Comparison of ENCODE assay signal across 1 cellular context in genomic region chr12:24948816-24949722, GRCh38.
TF ChIP-seq lines count a peak whose summit lies in the region.

Gene BCAT1 (minus strand): TSS chr12:24949101. CDS start chr12:24948932, 169 bp downstream.

TF ChIP-seq in HepG2, 621 proteins besides CTCF, POLR2A, EP300 and RAD21 (continued from another document and continues in another):
- TF ChIP-seq E2F5 (CRISPR knock-in tag; conservative IDR thresholded peaks at IDR 0.05) (no peak), ZNF773 (CRISPR knock-in tag; IDR thresholded peaks at IDR 0.05; ENCODE audit: borderline replicate concordance) (no peak), ZNF432 (CRISPR knock-in tag; IDR thresholded peaks at IDR 0.05; ENCODE audit: borderline replicate concordance) (no peak), BHLHE40 (IDR thresholded peaks at IDR 0.05; ENCODE audit: low read length) (no peak), NFIC (IDR thresholded peaks at IDR 0.05; ENCODE audit: low read length) (no peak), ZFY (CRISPR knock-in tag; IDR thresholded peaks at IDR 0.05) (peak; percentile 75), ERF (CRISPR knock-in tag; IDR thresholded peaks at IDR 0.05) (peak; percentile 58; the same call in 1 of the 2 replicates), HMGXB4 (CRISPR knock-in tag; IDR thresholded peaks at IDR 0.05; ENCODE audit: borderline replicate concordance in 1 of 2, low read depth in 1 of 2) (peak; percentile 70 to 87; a peak in 3 of 4 replicates), MED8 (CRISPR knock-in tag; IDR thresholded peaks at IDR 0.05; ENCODE audit: insufficient replicate concordance) (peak; percentile 70), THYN1 (CRISPR knock-in tag; IDR thresholded peaks at IDR 0.05; ENCODE audit: borderline replicate concordance, low read depth) (no peak), ATF7 (IDR thresholded peaks at IDR 0.05) (no peak), ATF7 (CRISPR knock-in tag; IDR thresholded peaks at IDR 0.05) (no peak), TAF1 (CRISPR knock-in tag; IDR thresholded peaks at IDR 0.05) (peak; percentile 87), FOXK2 (IDR thresholded peaks at IDR 0.05) (no peak), ZNF335 (CRISPR knock-in tag; IDR thresholded peaks at IDR 0.05) (0 out of 2 replicates have a peak, but pooled peaks have one; percentile 29), FOXC1 (CRISPR knock-in tag; IDR thresholded peaks at IDR 0.05; ENCODE audit: borderline replicate concordance) (peak; percentile 76; the same call in 1 of the 2 replicates), TCF7L2 (IDR thresholded peaks at IDR 0.05; ENCODE audit: low read depth, low read length) (no peak), EED (CRISPR knock-in tag; IDR thresholded peaks at IDR 0.05) (no peak), ZNF737 (CRISPR knock-in tag; IDR thresholded peaks at IDR 0.05; ENCODE audit: borderline replicate concordance) (no peak), ZSCAN21 (CRISPR knock-in tag; IDR thresholded peaks at IDR 0.05; ENCODE audit: borderline replicate concordance) (no peak), ZFP82 (CRISPR knock-in tag; IDR thresholded peaks at IDR 0.05; ENCODE audit: borderline replicate concordance) (no peak), ZNF839 (CRISPR knock-in tag; IDR thresholded peaks at IDR 0.05; ENCODE audit: borderline replicate concordance) (no peak), ZNF670 (CRISPR knock-in tag; IDR thresholded peaks at IDR 0.05; ENCODE audit: borderline replicate concordance) (no peak), TEAD3 (CRISPR knock-in tag; optimal IDR thresholded peaks at IDR 0.05; ENCODE audit: borderline replicate concordance) (peak; percentile 46), MYC (CRISPR knock-in tag; IDR thresholded peaks at IDR 0.05; ENCODE audit: borderline replicate concordance) (peak; percentile 99), MEIS2 (CRISPR knock-in tag; IDR thresholded peaks at IDR 0.05) (no peak), SP1 (IDR thresholded peaks at IDR 0.05) (no peak), SP1 (CRISPR knock-in tag; IDR thresholded peaks at IDR 0.05) (peak; percentile 27; the same call in 1 of the 2 replicates), MAF1 (CRISPR knock-in tag; IDR thresholded peaks at IDR 0.05; ENCODE audit: borderline replicate concordance) (no peak), FLYWCH1 (CRISPR knock-in tag; IDR thresholded peaks at IDR 0.05) (no peak), SRSF4 (IDR thresholded peaks at IDR 0.05; ENCODE audit: low read depth, low read length, poor library complexity, severe bottlenecking) (no peak), ZZZ3 (CRISPR knock-in tag; IDR thresholded peaks at IDR 0.05; ENCODE audit: borderline replicate concordance) (no peak), PPARG (CRISPR knock-in tag; conservative IDR thresholded peaks at IDR 0.05) (no peak), NCOR1 (IDR thresholded peaks at IDR 0.05; ENCODE audit: borderline replicate concordance, low read length) (no peak), ZEB1 (IDR thresholded peaks at IDR 0.05; ENCODE audit: insufficient replicate concordance, low read depth) (no peak), TARDBP (CRISPR knock-in tag; IDR thresholded peaks at IDR 0.05) (no peak), SCMH1 (CRISPR knock-in tag; IDR thresholded peaks at IDR 0.05; ENCODE audit: borderline replicate concordance) (no peak), ELF4 (CRISPR knock-in tag; IDR thresholded peaks at IDR 0.05; ENCODE audit: borderline replicate concordance) (no peak), ZNF768 (CRISPR knock-in tag; IDR thresholded peaks at IDR 0.05) (peak; percentile 80), ZNF12 (CRISPR knock-in tag; IDR thresholded peaks at IDR 0.05) (peak; percentile 50; the same call in 1 of the 2 replicates), FIP1L1 (IDR thresholded peaks at IDR 0.05; ENCODE audit: borderline replicate concordance, insufficient read depth, low read depth, low read length) (no peak), ZC3H13 (CRISPR knock-in tag; IDR thresholded peaks at IDR 0.05) (0 out of 2 replicates have a peak, but pooled peaks have one; percentile 65), ZHX1 (CRISPR knock-in tag; IDR thresholded peaks at IDR 0.05; ENCODE audit: low read depth) (no peak), ZBTB7A (CRISPR knock-in tag; IDR thresholded peaks at IDR 0.05) (no peak), ZNF850 (CRISPR knock-in tag; conservative IDR thresholded peaks at IDR 0.05) (no peak), BCL6 (CRISPR knock-in tag; IDR thresholded peaks at IDR 0.05) (0 out of 2 replicates have a peak, but pooled peaks have one; percentile 47), ZNF205 (CRISPR knock-in tag; IDR thresholded peaks at IDR 0.05) (no peak), ZNF274 (CRISPR knock-in tag; IDR thresholded peaks at IDR 0.05) (no peak), MLX (CRISPR knock-in tag; IDR thresholded peaks at IDR 0.05) (no peak), ZNF597 (CRISPR knock-in tag; IDR thresholded peaks at IDR 0.05) (no peak), ZNF451 (CRISPR knock-in tag; IDR thresholded peaks at IDR 0.05) (peak; percentile 27; the same call in 1 of the 2 replicates), GABPB1 (CRISPR knock-in tag; IDR thresholded peaks at IDR 0.05) (peak; percentile 90)
- TF ChIP-seq, protein P1, sequence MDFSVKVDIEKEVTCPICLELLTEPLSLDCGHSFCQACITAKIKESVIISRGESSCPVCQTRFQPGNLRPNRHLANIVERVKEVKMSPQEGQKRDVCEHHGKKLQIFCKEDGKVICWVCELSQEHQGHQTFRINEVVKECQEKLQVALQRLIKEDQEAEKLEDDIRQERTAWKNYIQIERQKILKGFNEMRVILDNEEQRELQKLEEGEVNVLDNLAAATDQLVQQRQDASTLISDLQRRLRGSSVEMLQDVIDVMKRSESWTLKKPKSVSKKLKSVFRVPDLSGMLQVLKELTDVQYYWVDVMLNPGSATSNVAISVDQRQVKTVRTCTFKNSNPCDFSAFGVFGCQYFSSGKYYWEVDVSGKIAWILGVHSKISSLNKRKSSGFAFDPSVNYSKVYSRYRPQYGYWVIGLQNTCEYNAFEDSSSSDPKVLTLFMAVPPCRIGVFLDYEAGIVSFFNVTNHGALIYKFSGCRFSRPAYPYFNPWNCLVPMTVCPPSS (IDR thresholded peaks at IDR 0.05) = no peak
- TF ChIP-seq, protein P2, sequence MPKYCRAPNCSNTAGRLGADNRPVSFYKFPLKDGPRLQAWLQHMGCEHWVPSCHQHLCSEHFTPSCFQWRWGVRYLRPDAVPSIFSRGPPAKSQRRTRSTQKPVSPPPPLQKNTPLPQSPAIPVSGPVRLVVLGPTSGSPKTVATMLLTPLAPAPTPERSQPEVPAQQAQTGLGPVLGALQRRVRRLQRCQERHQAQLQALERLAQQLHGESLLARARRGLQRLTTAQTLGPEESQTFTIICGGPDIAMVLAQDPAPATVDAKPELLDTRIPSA (CRISPR knock-in tag; IDR thresholded peaks at IDR 0.05; ENCODE audit: borderline replicate concordance) = no peak
- TF ChIP-seq, protein P3, sequence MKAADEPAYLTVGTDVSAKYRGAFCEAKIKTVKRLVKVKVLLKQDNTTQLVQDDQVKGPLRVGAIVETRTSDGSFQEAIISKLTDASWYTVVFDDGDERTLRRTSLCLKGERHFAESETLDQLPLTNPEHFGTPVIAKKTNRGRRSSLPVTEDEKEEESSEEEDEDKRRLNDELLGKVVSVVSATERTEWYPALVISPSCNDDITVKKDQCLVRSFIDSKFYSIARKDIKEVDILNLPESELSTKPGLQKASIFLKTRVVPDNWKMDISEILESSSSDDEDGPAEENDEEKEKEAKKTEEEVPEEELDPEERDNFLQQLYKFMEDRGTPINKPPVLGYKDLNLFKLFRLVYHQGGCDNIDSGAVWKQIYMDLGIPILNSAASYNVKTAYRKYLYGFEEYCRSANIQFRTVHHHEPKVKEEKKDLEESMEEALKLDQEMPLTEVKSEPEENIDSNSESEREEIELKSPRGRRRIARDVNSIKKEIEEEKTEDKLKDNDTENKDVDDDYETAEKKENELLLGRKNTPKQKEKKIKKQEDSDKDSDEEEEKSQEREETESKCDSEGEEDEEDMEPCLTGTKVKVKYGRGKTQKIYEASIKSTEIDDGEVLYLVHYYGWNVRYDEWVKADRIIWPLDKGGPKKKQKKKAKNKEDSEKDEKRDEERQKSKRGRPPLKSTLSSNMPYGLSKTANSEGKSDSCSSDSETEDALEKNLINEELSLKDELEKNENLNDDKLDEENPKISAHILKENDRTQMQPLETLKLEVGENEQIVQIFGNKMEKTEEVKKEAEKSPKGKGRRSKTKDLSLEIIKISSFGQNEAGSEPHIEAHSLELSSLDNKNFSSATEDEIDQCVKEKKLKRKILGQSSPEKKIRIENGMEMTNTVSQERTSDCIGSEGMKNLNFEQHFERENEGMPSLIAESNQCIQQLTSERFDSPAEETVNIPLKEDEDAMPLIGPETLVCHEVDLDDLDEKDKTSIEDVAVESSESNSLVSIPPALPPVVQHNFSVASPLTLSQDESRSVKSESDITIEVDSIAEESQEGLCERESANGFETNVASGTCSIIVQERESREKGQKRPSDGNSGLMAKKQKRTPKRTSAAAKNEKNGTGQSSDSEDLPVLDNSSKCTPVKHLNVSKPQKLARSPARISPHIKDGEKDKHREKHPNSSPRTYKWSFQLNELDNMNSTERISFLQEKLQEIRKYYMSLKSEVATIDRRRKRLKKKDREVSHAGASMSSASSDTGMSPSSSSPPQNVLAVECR (CRISPR knock-in tag; IDR thresholded peaks at IDR 0.05; ENCODE audit: borderline replicate concordance) = peak; percentile 88
- TF ChIP-seq, protein P4, sequence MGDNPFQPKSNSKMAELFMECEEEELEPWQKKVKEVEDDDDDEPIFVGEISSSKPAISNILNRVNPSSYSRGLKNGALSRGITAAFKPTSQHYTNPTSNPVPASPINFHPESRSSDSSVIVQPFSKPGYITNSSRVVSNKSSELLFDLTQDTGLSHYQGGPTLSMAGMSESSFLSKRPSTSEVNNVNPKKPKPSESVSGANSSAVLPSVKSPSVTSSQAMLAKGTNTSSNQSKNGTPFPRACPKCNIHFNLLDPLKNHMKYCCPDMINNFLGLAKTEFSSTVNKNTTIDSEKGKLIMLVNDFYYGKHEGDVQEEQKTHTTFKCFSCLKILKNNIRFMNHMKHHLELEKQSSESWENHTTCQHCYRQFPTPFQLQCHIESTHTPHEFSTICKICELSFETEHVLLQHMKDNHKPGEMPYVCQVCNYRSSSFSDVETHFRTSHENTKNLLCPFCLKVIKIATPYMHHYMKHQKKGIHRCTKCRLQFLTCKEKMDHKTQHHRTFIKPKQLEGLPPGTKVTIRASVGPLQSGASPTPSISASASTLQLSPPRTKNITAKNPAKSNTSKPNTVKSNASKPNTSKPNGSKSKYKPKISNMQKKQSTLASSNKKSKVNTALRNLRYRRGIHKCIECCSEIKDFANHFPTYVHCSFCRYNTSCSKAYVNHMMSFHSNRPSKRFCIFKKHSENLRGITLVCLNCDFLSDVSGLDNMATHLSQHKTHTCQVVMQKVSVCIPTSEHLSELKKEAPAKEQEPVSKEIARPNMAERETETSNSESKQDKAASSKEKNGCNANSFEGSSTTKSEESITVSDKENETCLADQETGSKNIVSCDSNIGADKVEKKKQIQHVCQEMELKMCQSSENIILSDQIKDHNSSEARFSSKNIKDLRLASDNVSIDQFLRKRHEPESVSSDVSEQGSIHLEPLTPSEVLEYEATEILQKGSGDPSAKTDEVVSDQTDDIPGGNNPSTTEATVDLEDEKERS (CRISPR knock-in tag; IDR thresholded peaks at IDR 0.05) = peak; percentile 76; the same call in 1 of the 2 replicates
